ENCODE assay signal across 22 cellular contexts in the genomic region with DNA sequence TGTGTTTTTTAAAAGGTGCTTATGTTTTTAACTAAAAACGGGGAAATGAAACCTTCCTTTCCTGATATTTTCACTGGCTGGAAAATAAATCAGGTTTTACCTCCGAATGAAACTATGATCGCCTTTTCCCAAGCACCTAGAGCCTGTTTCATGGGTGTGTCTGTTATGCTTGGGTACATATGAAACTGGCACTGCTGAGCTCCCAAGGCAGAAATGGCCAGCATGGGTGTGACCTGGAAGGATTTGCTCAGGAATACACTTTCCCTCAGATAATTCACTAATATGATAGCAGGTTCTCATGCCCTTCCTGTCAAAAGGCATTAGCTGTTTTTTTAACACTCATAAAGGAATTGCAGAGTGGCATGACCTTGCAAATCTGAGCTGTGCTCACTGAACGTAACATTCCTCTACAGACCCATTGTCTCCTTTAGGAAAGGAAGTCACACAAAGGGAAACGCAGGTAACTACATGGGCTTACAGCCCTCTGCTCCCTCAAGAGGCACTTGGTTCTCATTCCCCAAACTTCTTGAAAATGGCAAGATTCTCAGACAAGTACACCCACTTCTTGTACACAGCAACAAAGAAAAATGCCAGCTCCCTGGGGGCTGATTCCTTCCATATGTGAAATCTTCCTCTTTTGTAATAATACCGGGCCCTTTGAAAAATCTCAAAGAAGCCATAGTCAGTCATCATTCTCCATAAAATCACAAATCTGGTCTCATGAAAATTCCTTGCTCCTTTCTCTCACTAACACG.
DNase-seq lines count a peak whose midpoint lies in the region; ATAC-seq, FAIRE-seq and TF ChIP-seq lines count a peak whose summit lies in the region.
"Had no signal": no experiment of that assay in that cellular context is flagged by ENCODE, and none has a peak within 500 bp of the region (broad histone marks: within the 10 kb centered on the region; RNA-seq: fewer than 3 reads in every experiment).

No MANE protein-coding gene starts in this region.

- H3K4me3 ChIP-seq in small intestine (ENCODE audit: low read depth in 1 of 2, low read length in 2 of 2) (no peak overlapping the region), sigmoid colon (no peak overlapping the region)
- H3K4me3 ChIP-seq: gastrocnemius medialis, psoas muscle, skin epidermis had no signal

- H3K9me3 ChIP-seq in small intestine (ENCODE audit: control insufficient read depth, low read depth) (no peaks in the 10 kb centered on the region), sigmoid colon (no peaks in the 10 kb centered on the region)
- H3K9me3 ChIP-seq: gastrocnemius medialis had no signal

- ATAC-seq in HG02970 (IDR thresholded peaks at IDR 0.05; ENCODE audit: low FRiP score, unreplicated experiment) = no peak
- ATAC-seq: gastrocnemius medialis, PC-3, psoas muscle had no signal

- no peak for TF ChIP-seq CTCF in sigmoid colon (IDR thresholded peaks at IDR 0.05)

- H3K4me1 ChIP-seq in small intestine (ENCODE audit: control insufficient read depth in 2 of 2, insufficient read depth in 1 of 2, low read depth in 1 of 2, low read length in 1 of 2) (peaks cover 0 to 2% of the 10 kb centered on the region in 2 donors), sigmoid colon (peaks cover 0 to 15% (median 12%) of the 10 kb centered on the region in 4 donors)
- H3K4me1 ChIP-seq: gastrocnemius medialis, psoas muscle had no signal

- H3K27me3 ChIP-seq in small intestine (ENCODE audit: control insufficient read depth in 2 of 2, insufficient read depth in 2 of 2, low read length in 2 of 2) (no peaks in the 10 kb centered on the region), sigmoid colon (no peaks in the 10 kb centered on the region)
- H3K27me3 ChIP-seq: brain microvascular endothelial cell, gastrocnemius medialis had no signal

- TF ChIP-seq EP300 in sigmoid colon (IDR thresholded peaks at IDR 0.05) = no peak

- no peak for TF ChIP-seq POLR2A in sigmoid colon (IDR thresholded peaks at IDR 0.05)

- FAIRE-seq in small intestine (lab: Jason Lieb, UNC) = no peak
- FAIRE-seq: endothelial cell of umbilical vein, kidney had no signal

- H3K27ac ChIP-seq in cingulate gyrus (ENCODE audit: low read depth, low read length) (peak overlapping the region; percentile 91), small intestine (ENCODE audit: low read depth in 1 of 2, low read length in 1 of 2) (no peak overlapping the region), sigmoid colon (no peak overlapping the region)
- H3K27ac ChIP-seq: brain microvascular endothelial cell, gastrocnemius medialis, psoas muscle had no signal

- peak; percentile 37 for DNase-seq in LoVo (ENCODE audit: low spot score)
- DNase-seq in iPS-NIHi11 (ENCODE audit: low spot score) = peak; percentile 13
- peak; percentile 75 for DNase-seq in small intestine
- no peak for DNase-seq in T-helper 1 cell
- no peak for DNase-seq in activated CD4-positive, CD25-positive, alpha-beta regulatory T cell treated with anti-CD3 and anti-CD28 coated beads, Interleukin-2, amount 50 U/mL, for 72 hours
- no peak for DNase-seq in sigmoid colon
- DNase-seq: activated CD4-positive, alpha-beta T cell treated with anti-CD3 and anti-CD28 coated beads, Interleukin-2, amount 50 U/mL, for 1 hour; activated naive CD8-positive, alpha-beta T cell treated with anti-CD3 and anti-CD28 coated beads for 36 hours; brain microvascular endothelial cell; EL; gastrocnemius medialis; HFFc6; kidney; mesenchymal stem cell; NCI-H1436 treated with DMSO at 0.1 percent for 48 hours; PC-3; psoas muscle; SIG-M5 had no signal

- WGBS in small intestine, 3 donors = 60 to 78% (median 67%) methylated on average over 7 of the region's 7 CpGs
- 44 to 80% methylated on average over 7 of the region's 7 CpGs for WGBS in sigmoid colon, 2 donors

- no peaks in the 10 kb centered on the region for H3K36me3 ChIP-seq in small intestine (ENCODE audit: control insufficient read depth in 2 of 2, insufficient read depth in 2 of 2, low read length in 2 of 2)
- peaks cover 0 to 24% (median 0%) of the 10 kb centered on the region in 4 donors for H3K36me3 ChIP-seq in sigmoid colon
- H3K36me3 ChIP-seq: brain microvascular endothelial cell, gastrocnemius medialis had no signal

- intact Hi-C loops in sigmoid colon (cut with DNase I) = no loop called here

Comparison
In these comparisons a context has a peak if more than half of its experiments do, and no peak if none do; other contexts are left out.
1. DNase-seq: peak in LoVo (single experiment), iPS-NIHi11 (single experiment) and small intestine (single experiment); none in T-helper 1 cell (0 of 5), activated CD4-positive, CD25-positive, alpha-beta regulatory T cell treated with anti-CD3 and anti-CD28 coated beads, Interleukin-2, amount 50 U/mL, for 72 hours (single experiment) and sigmoid colon (single experiment).